In genomic region chr1:27403065-27403726, GRCh38 we compare ENCODE assay signal across 8 cellular contexts. TPM values are rescaled to one million over a fixed set of nuclear protein-coding genes. Genes with fewer than 3 reads are reported as not detected.
DNase-seq lines count a peak whose midpoint lies in the region; ATAC-seq and TF ChIP-seq lines count a peak whose summit lies in the region.

No MANE protein-coding gene starts in this region.

- WGBS in aorta, 2 donors, result 19 to 20% methylated on average over 24 of the region's 24 CpGs

- TF ChIP-seq CTCF in Peyer's patch (IDR thresholded peaks at IDR 0.05), result peak in 5 of 6 experiments; percentile 23 to 60 (median 31)
- peak; percentile 37 for TF ChIP-seq CTCF in epithelial cell of proximal tubule (conservative IDR thresholded peaks at IDR 0.05; ENCODE audit: low read depth, low read length)

- ATAC-seq in activated CD4-positive, CD25-positive, alpha-beta regulatory T cell treated with anti-CD3 and anti-CD28 coated beads, Interleukin-2, amount 50 U/mL, for 24 hours, result peak; percentile 45 to 51
- peak; percentile 77 for ATAC-seq in aorta (ENCODE audit: low FRiP score)
- ATAC-seq in HG02571 (IDR thresholded peaks at IDR 0.05; ENCODE audit: unreplicated experiment), result no peak

- intact Hi-C loops in aorta (cut with DNase I), result loop anchor here in 1 of 2 donors (5.0 to 10.0 kb wide), 3 partner anchors 82 to 259 kb away; no protein-coding TSS in a partner anchor

- TF ChIP-seq POLR2A in Peyer's patch (IDR thresholded peaks at IDR 0.05), result no peak

- H3K9me3 ChIP-seq in Peyer's patch (no peaks in the 10 kb centered on the region), aorta (ENCODE audit: control insufficient read depth, low read length) (no peaks in the 10 kb centered on the region)

- peaks cover 0 to 23% (median 0%) of the 10 kb centered on the region in 3 donors for H3K36me3 ChIP-seq in Peyer's patch
- H3K36me3 ChIP-seq in aorta (ENCODE audit: control insufficient read depth in 1 of 2, insufficient read depth in 2 of 2, low read length in 1 of 2), result peaks cover 0 to 1% of the 10 kb centered on the region in 2 donors

- H3K4me1 ChIP-seq in Peyer's patch (peaks cover 3 to 40% (median 21%) of the 10 kb centered on the region in 4 donors), aorta (ENCODE audit: control insufficient read depth in 1 of 2, insufficient read depth in 2 of 2, low read length in 2 of 2) (no peaks in the 10 kb centered on the region)

- H3K4me3 ChIP-seq in Peyer's patch (peak overlapping the region in 1 of 4 donors; percentile 26), epithelial cell of proximal tubule (ENCODE audit: low read depth, low read length) (no peak overlapping the region), aorta (ENCODE audit: low read length in 2 of 2) (no peak overlapping the region)

- peak overlapping the region; percentile 54 to 86 (median 67) for H3K27ac ChIP-seq in Peyer's patch
- H3K27ac ChIP-seq in aorta (ENCODE audit: low read depth in 1 of 2, low read length in 2 of 2), result peak overlapping the region in 1 of 2 donors; percentile 49

- no peak for DNase-seq in activated CD4-positive, CD25-positive, alpha-beta regulatory T cell (lab: John Stamatoyannopoulos, UW)
- DNase-seq in Peyer's patch (peak; percentile 65 to 83 (median 81)), epithelial cell of proximal tubule (ENCODE audit: low read depth) (no peak), myocyte (ENCODE audit: low read depth) (peak; percentile 95), aorta (peak; percentile 89 to 90)
- DNase-seq in activated CD4-positive, CD25-positive, alpha-beta regulatory T cell treated with anti-CD3 and anti-CD28 coated beads, Interleukin-2, amount 50 U/mL, for 72 hours, result no peak

- H3K27me3 ChIP-seq in Peyer's patch (no peaks in the 10 kb centered on the region), aorta (ENCODE audit: control insufficient read depth in 1 of 2, insufficient read depth in 2 of 2, low read length in 1 of 2) (no peaks in the 10 kb centered on the region)

RNA-seq across cellular contexts. Expression of gene GPR3, which starts 10.8 kb away (rescaled TPM):
- not detected for total RNA-seq in Peyer's patch
- total RNA-seq in epithelial cell of proximal tubule, result 2.5 and 3.0 TPM in 2 replicates
- total RNA-seq in myocyte, result 0.16 and 0.72 TPM in 2 replicates
- 0.74 TPM for polyA plus RNA-seq in myocyte (2012)
- under 1 TPM; 0.68 to 0.93 TPM for total RNA-seq in aorta
- polyA plus RNA-seq in aorta, result under 1 TPM in 1 of 2 donors, not detected in 1; 0.20 TPM

RNA-seq across cellular contexts. Expression of gene CD164L2, which starts 20.1 kb away (rescaled TPM):
- not detected for total RNA-seq in Peyer's patch
- total RNA-seq in epithelial cell of proximal tubule, result not detected in 2 replicates
- total RNA-seq in myocyte, result not detected in 2 replicates
- polyA plus RNA-seq in myocyte (2012), result not detected
- total RNA-seq in aorta, result not detected
- not detected for polyA plus RNA-seq in aorta

RNA-seq across cellular contexts. Expression of gene FCN3, which starts 28.6 kb away (rescaled TPM):
- total RNA-seq in Peyer's patch (not detected), epithelial cell of proximal tubule (not detected in 2 replicates), myocyte (not detected in 2 replicates), aorta (10 to 100 TPM in 1 of 2 donors, 1 to 10 TPM in 1; 2.7 to 11.5 TPM)
- 0.15 TPM for polyA plus RNA-seq in myocyte (2012)
- polyA plus RNA-seq in aorta, result under 1 TPM; 0.15 to 0.50 TPM

RNA-seq across cellular contexts. Expression of gene MAP3K6, which starts 36.4 kb away (rescaled TPM):
- total RNA-seq in Peyer's patch (100 to 1,000 TPM in 1 of 4 donors, 10 to 100 TPM in 2, 1 to 10 TPM in 1; 6.3 to 124 (median 34.1) TPM), epithelial cell of proximal tubule (13.0 and 15.5 TPM in 2 replicates), myocyte (26.0 and 29.3 TPM in 2 replicates), aorta (10 to 100 TPM; 84.8 to 90.3 TPM)
- polyA plus RNA-seq in myocyte (2012), result 34.7 TPM
- 100 to 1,000 TPM in 1 of 2 donors, 10 to 100 TPM in 1; 11.5 to 164 TPM for polyA plus RNA-seq in aorta

Comparison
In these comparisons a context has a peak if more than half of its experiments do, and no peak if none do; other contexts are left out.
1. DNase-seq: peak in Peyer's patch (3 of 3), myocyte (single experiment) and aorta (2 of 2); none in activated CD4-positive, CD25-positive, alpha-beta regulatory T cell (0 of 4), epithelial cell of proximal tubule (single experiment) and activated CD4-positive, CD25-positive, alpha-beta regulatory T cell treated with anti-CD3 and anti-CD28 coated beads, Interleukin-2, amount 50 U/mL, for 72 hours (single experiment).